In genomic region chr4:151460434-151460833, GRCh38 we compare ENCODE assay signal across 15 cellular contexts. TPM values are rescaled to one million over a fixed set of nuclear protein-coding genes. Genes with fewer than 3 reads are reported as not detected.
"Had no signal": no experiment of that assay in that cellular context is flagged by ENCODE, and none has a peak within 500 bp of the region (broad histone marks: within the 10 kb centered on the region; RNA-seq: fewer than 3 reads in every experiment).

No MANE protein-coding gene starts in this region.

- H3K27me3 ChIP-seq: thyroid gland had no signal

- DNase-seq: activated B cell treated with CpG ODN at 0.5 μM for 24 hours; activated CD4-positive, alpha-beta T cell treated with anti-CD3 and anti-CD28 coated beads, Interleukin-2, amount 10 ng/mL, durations not matched to agents 7 days and 5 days; activated CD8-positive, alpha-beta memory T cell treated with anti-CD3 and anti-CD28 coated beads, Interleukin-2, amount 50 U/mL, for 48 hours; activated naive CD8-positive, alpha-beta T cell treated with anti-CD3 and anti-CD28 coated beads, Interleukin-2, amount 10 ng/mL, durations not matched to agents 7 days and 5 days; foreskin melanocyte; kidney glomerular epithelial cell; left ventricle myocardium superior; natural killer cell; stimulated activated CD4-positive, alpha-beta T cell treated with anti-CD3 and anti-CD28 coated beads, Interleukin-2, amount 100 ng/mL, for 48 hours; thyroid gland had no signal

- H3K4me1 Mint-ChIP-seq: activated B cell treated with CpG ODN at 0.5 μM for 24 hours; activated CD4-positive, alpha-beta T cell treated with anti-CD3 and anti-CD28 coated beads, Interleukin-2, amount 10 ng/mL, durations not matched to agents 7 days and 5 days; activated naive CD8-positive, alpha-beta T cell treated with anti-CD3 and anti-CD28 coated beads, Interleukin-2, amount 10 ng/mL, durations not matched to agents 7 days and 5 days; memory B cell; natural killer cell; stimulated activated memory B cell treated with anti-CD40 and anti-IgM and Interleukin-4, amounts not matched to agents 10 μg/mL and 1 μg/mL and 100 μg/mL, for 72 hours had no signal

- ATAC-seq: left ventricle myocardium superior; natural killer cell; stimulated activated memory B cell treated with anti-CD40 and anti-IgM and Interleukin-4, amounts not matched to agents 10 μg/mL and 1 μg/mL and 100 μg/mL, for 72 hours had no signal

- H3K27ac Mint-ChIP-seq: activated B cell treated with CpG ODN at 0.5 μM for 24 hours; activated CD4-positive, alpha-beta T cell treated with anti-CD3 and anti-CD28 coated beads, Interleukin-2, amount 10 ng/mL, durations not matched to agents 7 days and 5 days; activated naive CD8-positive, alpha-beta T cell treated with anti-CD3 and anti-CD28 coated beads, Interleukin-2, amount 10 ng/mL, durations not matched to agents 7 days and 5 days; memory B cell; natural killer cell; stimulated activated memory B cell treated with anti-CD40 and anti-IgM and Interleukin-4, amounts not matched to agents 10 μg/mL and 1 μg/mL and 100 μg/mL, for 72 hours had no signal

- H3K4me3 Mint-ChIP-seq: activated B cell treated with CpG ODN at 0.5 μM for 24 hours; activated CD4-positive, alpha-beta T cell treated with anti-CD3 and anti-CD28 coated beads, Interleukin-2, amount 10 ng/mL, durations not matched to agents 7 days and 5 days; activated naive CD8-positive, alpha-beta T cell treated with anti-CD3 and anti-CD28 coated beads, Interleukin-2, amount 10 ng/mL, durations not matched to agents 7 days and 5 days; memory B cell; natural killer cell; stimulated activated memory B cell treated with anti-CD40 and anti-IgM and Interleukin-4, amounts not matched to agents 10 μg/mL and 1 μg/mL and 100 μg/mL, for 72 hours had no signal

- H3K27ac ChIP-seq: epithelial cell of prostate, neutrophil, parathyroid adenoma, thyroid gland had no signal

- H3K9me3 Mint-ChIP-seq: activated B cell treated with CpG ODN at 0.5 μM for 24 hours; activated CD4-positive, alpha-beta T cell treated with anti-CD3 and anti-CD28 coated beads, Interleukin-2, amount 10 ng/mL, durations not matched to agents 7 days and 5 days; activated naive CD8-positive, alpha-beta T cell treated with anti-CD3 and anti-CD28 coated beads, Interleukin-2, amount 10 ng/mL, durations not matched to agents 7 days and 5 days; memory B cell; stimulated activated memory B cell treated with anti-CD40 and anti-IgM and Interleukin-4, amounts not matched to agents 10 μg/mL and 1 μg/mL and 100 μg/mL, for 72 hours had no signal

- H3K4me3 ChIP-seq: thyroid gland had no signal

- H3K36me3 Mint-ChIP-seq: activated naive CD8-positive, alpha-beta T cell treated with anti-CD3 and anti-CD28 coated beads, Interleukin-2, amount 10 ng/mL, durations not matched to agents 7 days and 5 days; memory B cell; natural killer cell; stimulated activated memory B cell treated with anti-CD40 and anti-IgM and Interleukin-4, amounts not matched to agents 10 μg/mL and 1 μg/mL and 100 μg/mL, for 72 hours had no signal

- H3K36me3 ChIP-seq: neutrophil, thyroid gland had no signal

- H3K4me1 ChIP-seq: parathyroid adenoma had no signal

- H3K9me3 ChIP-seq: neutrophil, thyroid gland had no signal

RNA-seq across cellular contexts. Expression of gene FHIP1A, which starts 51.5 kb away (rescaled TPM):
- total RNA-seq: activated CD4-positive, alpha-beta T cell treated with anti-CD3 and anti-CD28 coated beads, Interleukin-2, amount 10 ng/mL, durations not matched to agents 7 days and 5 days had no signal
